1 cellular context compared by ENCODE assay signal in genomic region chr2:20241973-20242726, GRCh38.
TF ChIP-seq lines count a peak whose summit lies in the region.

No MANE protein-coding gene starts in this region.

TF ChIP-seq in H1, 55 proteins besides CTCF, POLR2A, EP300 and RAD21 (continued from another document):
- TF ChIP-seq ATF2 (IDR thresholded peaks at IDR 0.05; ENCODE audit: low read length) (no peak), MAX (IDR thresholded peaks at IDR 0.05) (peak; percentile 37; the same call in 1 of the 2 replicates), SRF (IDR thresholded peaks at IDR 0.05; ENCODE audit: low read depth, low read length) (no peak), CHD2 (IDR thresholded peaks at IDR 0.05; ENCODE audit: low read length) (no peak), TEAD4 (IDR thresholded peaks at IDR 0.05; ENCODE audit: low read depth, low read length) (no peak)
